In the genomic region with DNA sequence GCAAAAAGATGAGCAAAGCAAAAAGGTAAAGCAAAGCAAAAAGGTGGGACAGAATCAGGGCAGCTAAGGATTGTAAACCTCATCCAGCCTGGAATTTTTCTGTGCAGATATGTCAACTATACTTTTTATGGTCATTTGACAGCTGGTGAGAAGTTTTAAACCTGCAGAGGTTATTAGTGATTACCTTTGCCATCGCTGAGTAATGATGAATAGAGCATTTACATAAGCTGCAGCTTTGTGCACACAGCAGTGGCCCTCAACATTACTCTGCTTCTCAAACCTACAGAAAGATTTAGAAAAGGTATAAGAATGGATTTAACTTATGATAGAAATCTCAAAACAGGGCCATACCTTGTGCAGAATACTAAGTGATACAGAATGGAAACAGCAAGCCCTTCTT, we compare ENCODE assay signal across 27 cellular contexts. TPM values are rescaled to one million over a fixed set of nuclear protein-coding genes. Genes with fewer than 3 reads are reported as not detected.
"Had no signal": no experiment of that assay in that cellular context is flagged by ENCODE, and none has a peak within 500 bp of the region (broad histone marks: within the 10 kb centered on the region; RNA-seq: fewer than 3 reads in every experiment).

No MANE protein-coding gene starts in this region.

- ATAC-seq: activated CD8-positive, alpha-beta T cell treated with anti-CD3 and anti-CD28 coated beads for 36 hours; activated T-cell treated with anti-CD3 and anti-CD28 coated beads, Interleukin-2, amount 50 U/mL, for 4 hours; effector memory CD8-positive, alpha-beta T cell; T-helper 17 cell had no signal

- DNase-seq: activated B cell treated with CpG ODN at 0.5 μM for 24 hours; activated CD4-positive, alpha-beta T cell treated with anti-CD3 and anti-CD28 coated beads for 48 hours; activated CD4-positive, alpha-beta T cell treated with anti-CD3 and anti-CD28 coated beads, Interleukin-2, amount 50 U/mL, for 1 hour; activated CD4-positive, alpha-beta T cell treated with anti-CD3 and anti-CD28 coated beads, Interleukin-2, amount 50 U/mL, for 48 hours; activated CD8-positive, alpha-beta memory T cell treated with anti-CD3 and anti-CD28 coated beads for 24 hours; activated CD8-positive, alpha-beta T cell treated with anti-CD3 and anti-CD28 coated beads for 36 hours; activated effector memory CD4-positive, alpha-beta T cell treated with Interleukin-2 at 50 U/mL for 16 hours; activated gamma-delta T cell treated with Interleukin-2 at 50 U/mL for 16 hours; activated naive CD4-positive, alpha-beta T cell treated with anti-CD3 and anti-CD28 coated beads, Interleukin-2, amount 50 U/mL, for 16 hours; activated naive CD4-positive, alpha-beta T cell treated with Interleukin-2 at 50 U/mL for 16 hours; activated T-cell treated with anti-CD3 and anti-CD28 coated beads, Interleukin-2, amount 50 U/mL, for 4 hours; amniotic stem cell; anterior cingulate cortex; dorsolateral prefrontal cortex; effector CD4-positive, alpha-beta T cell; effector memory CD8-positive, alpha-beta T cell; esophagus squamous epithelium; head of caudate nucleus; T-helper 1 cell; T-helper 17 cell; T1000; WERI-Rb-1 had no signal

- H3K27ac ChIP-seq: coronary artery, dorsolateral prefrontal cortex, esophagus squamous epithelium, WERI-Rb-1 had no signal

- H3K4me1 ChIP-seq: esophagus squamous epithelium had no signal

- H3K9me3 ChIP-seq: esophagus squamous epithelium had no signal

- H3K27me3 ChIP-seq: dorsolateral prefrontal cortex, esophagus squamous epithelium had no signal

- H3K4me3 ChIP-seq: coronary artery, dorsolateral prefrontal cortex, esophagus squamous epithelium had no signal

- H3K36me3 ChIP-seq: esophagus squamous epithelium, WERI-Rb-1 had no signal

RNA-seq across cellular contexts. Expression of a gene that starts 54.5 kb away (rescaled TPM):
- total RNA-seq: activated B cell treated with CpG ODN at 0.5 μM for 24 hours; activated CD8-positive, alpha-beta T cell treated with anti-CD3 and anti-CD28 coated beads for 36 hours; activated T-cell treated with anti-CD3 and anti-CD28 coated beads, Interleukin-2, amount 50 U/mL, for 4 hours; activated T-helper 17 cell treated with anti-CD3 and anti-CD28 coated beads, Interleukin-2, amount 50 U/mL, for 72 hours; astrocyte; cerebellum; fibroblast of villous mesenchyme; T-helper 17 cell had no signal
